In the genomic region with DNA sequence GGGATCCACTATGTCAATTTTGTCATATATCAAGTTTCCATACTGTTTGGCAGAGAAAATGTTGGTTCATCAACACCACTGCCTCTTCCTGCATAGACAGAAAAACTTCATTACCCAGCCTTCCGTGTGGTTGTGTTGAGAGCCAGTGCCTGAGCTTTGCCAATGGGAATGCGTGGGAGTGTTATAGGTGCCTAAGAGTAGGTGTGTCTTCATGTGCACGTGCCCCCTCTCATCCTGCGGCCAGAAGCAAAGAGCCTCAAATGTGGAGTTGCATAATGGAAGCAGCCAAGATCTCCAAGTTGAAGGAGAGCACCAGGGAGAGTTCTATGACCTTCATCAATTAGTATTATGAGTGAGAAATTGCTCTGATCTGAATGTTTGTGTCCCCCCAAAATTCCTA, we compare ENCODE assay signal across 25 cellular contexts. TPM values are rescaled to one million over a fixed set of nuclear protein-coding genes. Genes with fewer than 3 reads are reported as not detected.
"Had no signal": no experiment of that assay in that cellular context is flagged by ENCODE, and none has a peak within 500 bp of the region (broad histone marks: within the 10 kb centered on the region; RNA-seq: fewer than 3 reads in every experiment).

No MANE protein-coding gene starts in this region.

- H3K4me3 ChIP-seq: heart left ventricle, mucosa of descending colon, sigmoid colon, skin epidermis, testis, tibial nerve had no signal

- H3K36me3 ChIP-seq: heart left ventricle, neutrophil, sigmoid colon, tibial nerve had no signal

- H3K27me3 ChIP-seq: neutrophil, sigmoid colon, testis, tibial nerve had no signal

- DNase-seq: effector memory CD4-positive, alpha-beta T cell; heart left ventricle; hippocampal formation; kidney glomerular epithelial cell; mammary epithelial cell; mucosa of descending colon; naive thymus-derived CD8-positive, alpha-beta T cell; posterior cingulate gyrus; sigmoid colon; stimulated activated CD4-positive, alpha-beta T cell treated with anti-CD3 and anti-CD28 coated beads, Interleukin-2, amount 100 ng/mL, for 24 hours; stimulated activated CD4-positive, alpha-beta T cell treated with anti-CD3 and anti-CD28 coated beads, Interleukin-4, amount 100 ng/mL, for 4 hours; stimulated activated naive B cell treated with anti-CD40 and anti-IgM and Interleukin-4, amounts not matched to agents 10 μg/mL and 1 μg/mL and 100 μg/mL, for 72 hours; stimulated activated naive CD8-positive, alpha-beta T cell treated with anti-CD3 and anti-CD28 coated beads, Interleukin-15, amount 100 ng/mL, for 72 hours; testis had no signal

- H3K4me1 ChIP-seq: heart left ventricle, sigmoid colon, testis, tibial nerve had no signal

- H3K9me3 ChIP-seq: heart left ventricle, mucosa of descending colon, neutrophil, sigmoid colon, testis, tibial nerve had no signal

- H3K27ac ChIP-seq: heart left ventricle, neutrophil, sigmoid colon, skin epidermis, testis, tibial nerve had no signal

- ATAC-seq: esophagus mucosa; heart left ventricle; mucosa of descending colon; naive thymus-derived CD8-positive, alpha-beta T cell; stimulated activated naive B cell treated with anti-CD40 and anti-IgM and Interleukin-4, amounts not matched to agents 10 μg/mL and 1 μg/mL and 100 μg/mL, for 72 hours; stimulated activated naive CD8-positive, alpha-beta T cell treated with anti-CD3 and anti-CD28 coated beads, Interleukin-15, amount 100 ng/mL, for 72 hours had no signal

RNA-seq across cellular contexts. Expression of gene CPB2, which starts 15.6 kb away (rescaled TPM):
- total RNA-seq: esophagus mucosa; fibroblast of lung; frontal cortex; glomerular endothelial cell; heart left ventricle; mammary epithelial cell; mucosa of descending colon; naive thymus-derived CD8-positive, alpha-beta T cell; osteoblast; pulmonary artery endothelial cell; sigmoid colon; testis; tibial nerve; ureter had no signal
- polyA plus RNA-seq: fibroblast of lung, heart left ventricle, mammary epithelial cell, neural cell, sigmoid colon had no signal
